15 cellular contexts compared by ENCODE assay signal in the genomic region with DNA sequence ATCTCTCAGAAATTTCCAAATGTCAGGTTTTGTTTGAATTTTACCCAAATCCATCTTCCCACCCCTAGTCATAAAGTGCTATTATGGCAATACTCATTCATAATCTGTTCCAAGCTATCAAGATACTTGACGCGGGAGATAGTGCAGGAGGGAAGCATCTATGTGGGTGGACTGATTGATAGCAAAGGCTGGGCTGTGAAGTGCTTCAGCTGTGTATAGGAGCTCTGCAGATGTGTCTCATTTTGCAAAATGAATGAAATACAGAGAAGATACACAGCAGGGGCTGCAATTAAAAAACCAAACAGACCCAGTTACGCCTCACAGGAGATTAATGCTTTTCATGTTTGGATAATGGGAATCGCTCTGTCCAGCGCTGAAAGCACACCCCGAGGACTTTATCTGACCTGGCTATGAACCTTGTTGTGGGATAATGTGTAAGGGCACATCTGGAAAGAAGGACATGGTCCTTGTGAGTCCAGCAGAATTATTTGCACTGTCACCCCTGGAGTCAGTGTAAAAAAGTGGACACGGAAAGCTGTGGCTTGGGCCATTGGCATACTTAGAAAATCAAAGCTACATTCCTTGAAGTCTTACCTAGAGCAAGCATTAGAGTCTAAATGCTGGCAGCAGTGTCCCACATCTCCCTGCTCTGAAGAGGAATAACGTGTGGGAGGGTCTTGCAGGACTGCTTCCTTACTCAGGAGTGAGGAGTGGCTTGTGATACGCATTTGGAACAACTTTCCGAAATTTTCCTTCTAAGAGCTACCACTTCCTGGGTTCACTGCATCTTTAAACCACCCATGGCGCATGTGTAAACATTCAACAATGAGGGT. TPM values are rescaled to one million over a fixed set of nuclear protein-coding genes. Genes with fewer than 3 reads are reported as not detected.
DNase-seq lines count a peak whose midpoint lies in the region; ATAC-seq, FAIRE-seq and TF ChIP-seq lines count a peak whose summit lies in the region.
"Had no signal": no experiment of that assay in that cellular context is flagged by ENCODE, and none has a peak within 500 bp of the region (broad histone marks: within the 10 kb centered on the region; RNA-seq: fewer than 3 reads in every experiment).

No MANE protein-coding gene starts in this region.

- no peaks in the 10 kb centered on the region for H3K36me3 Mint-ChIP-seq in T-helper 2 cell treated with Interferon-gamma antibody and Interleukin-4, amounts not matched to agents 5 μg/mL and 100 μg/mL, for 36 hours (ENCODE audit: low read depth)
- H3K36me3 Mint-ChIP-seq: naive thymus-derived CD8-positive, alpha-beta T cell had no signal

- DNase-seq in keratinocyte (ENCODE audit: low read depth, low spot score) (no peak), smooth muscle cell (lab: John Stamatoyannopoulos, UW; ENCODE audit: unreplicated experiment) (no peak), MM.1S (no peak)
- DNase-seq in T-helper 2 cell treated with Interferon-gamma antibody and Interleukin-4, amounts not matched to agents 5 μg/mL and 100 μg/mL, for 36 hours (ENCODE audit: low spot score) = no peak
- no peak for DNase-seq in stimulated activated CD4-positive, alpha-beta T cell treated with anti-CD3 and anti-CD28 coated beads, Interleukin-1b, Interleukin-23, amount 100 ng/mL, for 48 hours
- DNase-seq: activated CD4-positive, alpha-beta T cell treated with anti-CD3 and anti-CD28 coated beads for 48 hours; activated naive CD4-positive, alpha-beta T cell; DMS 273 treated with DMSO at 0.1 percent for 48 hours; hippocampal formation; naive thymus-derived CD8-positive, alpha-beta T cell; SIG-M5; stimulated activated CD4-positive, alpha-beta T cell treated with anti-CD3 and anti-CD28 coated beads, Interleukin-4, amount 100 ng/mL, for 4 hours had no signal

- H3K4me1 Mint-ChIP-seq in T-helper 2 cell treated with Interferon-gamma antibody and Interleukin-4, amounts not matched to agents 5 μg/mL and 100 μg/mL, for 36 hours (ENCODE audit: low read depth) = peaks cover 68% of the 10 kb centered on the region

- H4K20me1 ChIP-seq in keratinocyte (ENCODE audit: control insufficient read depth, extremely low read depth, insufficient read depth, low read length) (no peaks in the 10 kb centered on the region), smooth muscle cell (ENCODE audit: low read depth) (no peaks in the 10 kb centered on the region), MM.1S (ENCODE audit: insufficient read depth, low read length) (no peaks in the 10 kb centered on the region)

- no peaks in the 10 kb centered on the region for H3K9me3 Mint-ChIP-seq in T-helper 2 cell treated with Interferon-gamma antibody and Interleukin-4, amounts not matched to agents 5 μg/mL and 100 μg/mL, for 36 hours
- H3K9me3 Mint-ChIP-seq: naive thymus-derived CD8-positive, alpha-beta T cell had no signal

- H3K36me3 ChIP-seq in keratinocyte (ENCODE audit: control insufficient read depth in 2 of 2, extremely low read depth in 1 of 2, insufficient read depth in 2 of 2, low read length in 2 of 2) (peaks cover 6 to 24% of the 10 kb centered on the region in 2 experiments), smooth muscle cell (ENCODE audit: low read depth) (no peaks in the 10 kb centered on the region), MM.1S (replicated peaks; ENCODE audit: insufficient read depth, low read length) (no peaks in the 10 kb centered on the region)

- ATAC-seq in SK-N-SH treated with all-trans-retinoic acid at 6 μM for 48 hours = peak; percentile 45
- ATAC-seq: naive thymus-derived CD8-positive, alpha-beta T cell had no signal

- H3K4me3 ChIP-seq in keratinocyte (ENCODE audit: control insufficient read depth in 2 of 3, extremely low read depth in 1 of 3, insufficient read depth in 2 of 3, low read depth in 1 of 3, low read length in 3 of 3) (peak overlapping the region; percentile 76 to 91 (median 79)), smooth muscle cell (peak overlapping the region; percentile 53), MM.1S (ENCODE audit: low read length) (no peak overlapping the region)

- H3K27me3 Mint-ChIP-seq in T-helper 2 cell treated with Interferon-gamma antibody and Interleukin-4, amounts not matched to agents 5 μg/mL and 100 μg/mL, for 36 hours (ENCODE audit: low read depth) = peaks cover 28% of the 10 kb centered on the region

- H3K27me3 ChIP-seq in keratinocyte (ENCODE audit: control insufficient read depth, extremely low read depth, insufficient read depth, low read length) (no peaks in the 10 kb centered on the region), smooth muscle cell (ENCODE audit: low read depth) (peaks cover 18% of the 10 kb centered on the region), MM.1S (replicated peaks; ENCODE audit: insufficient read depth, low read length) (no peaks in the 10 kb centered on the region)

- H3K4me2 ChIP-seq in keratinocyte (ENCODE audit: control insufficient read depth, extremely low read depth, insufficient read depth, low read depth, low read length) (peak overlapping the region; percentile 97), smooth muscle cell (peak overlapping the region; percentile 89), MM.1S (ENCODE audit: low read depth, low read length) (no peak overlapping the region)

- H3K27ac ChIP-seq in keratinocyte (ENCODE audit: control insufficient read depth, insufficient read depth, low read length) (peak overlapping the region; percentile 95), smooth muscle cell (ENCODE audit: low read depth) (no peak overlapping the region), MM.1S (ENCODE audit: low read length) (no peak overlapping the region)

- H3K79me2 ChIP-seq in keratinocyte (ENCODE audit: control insufficient read depth, insufficient read depth, low read length) (peaks cover 63% of the 10 kb centered on the region), smooth muscle cell (ENCODE audit: low read depth) (no peaks in the 10 kb centered on the region), MM.1S (ENCODE audit: low read length) (no peaks in the 10 kb centered on the region)

- peak; percentile 79 for FAIRE-seq in keratinocyte (lab: Jason Lieb, UNC)

- no peaks in the 10 kb centered on the region for H3K9me2 ChIP-seq in MM.1S (replicated peaks; ENCODE audit: insufficient read depth, low read length)

- dilution Hi-C loops in keratinocyte (cut with MboI; ENCODE audit: extremely low pct_ligation_motif_present, low sequenced_read_pairs) = no loop called here

- H3F3A ChIP-seq in smooth muscle cell (ENCODE audit: low read depth) (peaks cover 11% of the 10 kb centered on the region), MM.1S (ENCODE audit: insufficient read depth, low read length) (peaks cover 17% of the 10 kb centered on the region)

- H3K4me1 ChIP-seq in keratinocyte (ENCODE audit: control insufficient read depth, extremely low read depth, insufficient read depth, low read length) = peaks cover 63% of the 10 kb centered on the region
- H3K4me1 ChIP-seq in smooth muscle cell (ENCODE audit: low read depth) = peaks cover 35% of the 10 kb centered on the region
- H3K4me1 ChIP-seq in MM.1S (ENCODE audit: low read length) = peaks cover 31% of the 10 kb centered on the region

- H2AFZ ChIP-seq in keratinocyte (ENCODE audit: control insufficient read depth, low read length) = no peak overlapping the region
- no peak overlapping the region for H2AFZ ChIP-seq in smooth muscle cell (ENCODE audit: low read depth)
- H2AFZ ChIP-seq in MM.1S (ENCODE audit: low read length) = no peak overlapping the region

- no peaks in the 10 kb centered on the region for H3K9me1 ChIP-seq in keratinocyte (ENCODE audit: control insufficient read depth, extremely low read depth, insufficient read depth, low read length)

- TF ChIP-seq CTCF in keratinocyte (optimal IDR thresholded peaks at IDR 0.05 in 1 of 3, IDR thresholded peaks at IDR 0.05 in 1 of 3, conservative IDR thresholded peaks at IDR 0.05 in 1 of 3; ENCODE audit: extremely low read depth in 1 of 3, insufficient read depth in 2 of 3, low read length in 3 of 3) = no peak
- TF ChIP-seq CTCF in smooth muscle cell (IDR thresholded peaks at IDR 0.05; ENCODE audit: borderline replicate concordance, insufficient read depth, poor library complexity, severe bottlenecking) = no peak
- TF ChIP-seq CTCF in MM.1S (IDR thresholded peaks at IDR 0.05; ENCODE audit: low read length) = no peak

- 48% methylated on average over 11 of the region's 11 CpGs for WGBS in smooth muscle cell (ENCODE audit: low lambda C conversion rate)

- H3K4me3 Mint-ChIP-seq in T-helper 2 cell treated with Interferon-gamma antibody and Interleukin-4, amounts not matched to agents 5 μg/mL and 100 μg/mL, for 36 hours = no peak overlapping the region
- H3K4me3 Mint-ChIP-seq: naive thymus-derived CD8-positive, alpha-beta T cell had no signal

- TF ChIP-seq RAD21 in Ishikawa (IDR thresholded peaks at IDR 0.05; ENCODE audit: low read depth) = no peak

- no peak for TF ChIP-seq EP300 in Ishikawa (IDR thresholded peaks at IDR 0.05; ENCODE audit: borderline replicate concordance)

- H3K27ac Mint-ChIP-seq in T-helper 2 cell treated with Interferon-gamma antibody and Interleukin-4, amounts not matched to agents 5 μg/mL and 100 μg/mL, for 36 hours = no peak overlapping the region
- H3K27ac Mint-ChIP-seq: naive thymus-derived CD8-positive, alpha-beta T cell had no signal

- H3K9ac ChIP-seq in keratinocyte (ENCODE audit: control insufficient read depth, extremely low read depth, insufficient read depth, low read length) (peak overlapping the region; percentile 95), smooth muscle cell (ENCODE audit: low read depth) (no peak overlapping the region), MM.1S (ENCODE audit: low read length) (no peak overlapping the region)

- H3K9me3 ChIP-seq in keratinocyte (ENCODE audit: control insufficient read depth, low read depth, low read length) = no peaks in the 10 kb centered on the region
- H3K9me3 ChIP-seq in smooth muscle cell (replicated peaks; ENCODE audit: low read depth) = no peaks in the 10 kb centered on the region
- no peaks in the 10 kb centered on the region for H3K9me3 ChIP-seq in MM.1S (replicated peaks; ENCODE audit: insufficient read depth, low read length)

TF ChIP-seq in SK-N-SH treated with all-trans-retinoic acid at 6 μM for 48 hours, 23 proteins besides CTCF, POLR2A, EP300 and RAD21:
- TF ChIP-seq SNAI2 (CRISPR knock-in tag; IDR thresholded peaks at IDR 0.05) (no peak), TCF4 (CRISPR knock-in tag; IDR thresholded peaks at IDR 0.05; ENCODE audit: borderline replicate concordance) (peak; percentile 57)

RNA-seq across cellular contexts. Expression of a gene that starts 2.5 kb away (rescaled TPM):
- polyA plus RNA-seq in keratinocyte (43.7 to 50.4 TPM (median 47.2 TPM) in 3 replicates), smooth muscle cell (1.0 and 3.1 TPM in 2 replicates)
- polyA plus RNA-seq in keratinocyte (2011; ENCODE audit: low read depth) = 10.4 TPM
- polyA plus RNA-seq in keratinocyte (2011; cell fraction: cytosol; rRNA removed) = 39.3 and 43.7 TPM in 2 replicates
- polyA plus RNA-seq in keratinocyte (2011; cell fraction: nucleus; rRNA removed) = 125 and 148 TPM in 2 replicates
- polyA plus RNA-seq in keratinocyte (2012; ENCODE audit: low replicate concordance) = 29.9 and 39.2 TPM in 2 replicates
- 78.3 to 85.8 TPM (median 84.7 TPM) in 3 replicates for polyA minus RNA-seq in keratinocyte
- 50.3 TPM for polyA minus RNA-seq in keratinocyte (2011; cell fraction: cytosol; rRNA and poly(A)+ RNA removed)
- 58.7 and 102 TPM in 2 replicates for polyA minus RNA-seq in keratinocyte (2011; cell fraction: nucleus; rRNA and poly(A)+ RNA removed)
- 2.0 and 2.4 TPM in 2 replicates for total RNA-seq in smooth muscle cell
- total RNA-seq: dermis microvascular lymphatic vessel endothelial cell; naive thymus-derived CD8-positive, alpha-beta T cell had no signal
- polyA plus RNA-seq: naive thymus-derived CD8-positive, alpha-beta T cell had no signal
